29 cellular contexts compared by ENCODE assay signal in the genomic region with DNA sequence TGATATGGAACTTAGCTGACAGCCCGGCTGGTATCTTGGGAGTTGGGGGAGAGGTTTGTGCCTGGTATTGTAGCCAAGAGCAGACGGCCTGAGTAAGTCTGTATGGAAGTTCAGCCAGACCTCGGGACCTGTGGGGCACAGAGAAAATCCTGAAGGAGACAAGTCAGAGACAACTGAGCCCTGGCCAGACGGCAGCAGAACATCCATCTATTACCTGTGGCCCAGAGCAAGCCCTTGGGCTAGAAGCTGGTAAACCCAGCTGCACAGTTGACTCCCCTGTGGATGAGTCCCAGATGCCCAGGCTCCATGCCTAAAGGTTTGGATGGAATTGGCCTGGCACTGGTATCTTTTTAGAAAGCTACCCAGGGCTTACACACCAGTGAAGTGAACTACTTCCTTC.
DNase-seq lines count a peak whose midpoint lies in the region; ATAC-seq and TF ChIP-seq lines count a peak whose summit lies in the region.
"Had no signal": no experiment of that assay in that cellular context is flagged by ENCODE, and none has a peak within 500 bp of the region (broad histone marks: within the 10 kb centered on the region; RNA-seq: fewer than 3 reads in every experiment).

No MANE protein-coding gene starts in this region.

- no peaks in the 10 kb centered on the region for H3K9me3 ChIP-seq in mesenchymal stem cell (ENCODE audit: control insufficient read depth, low read length)
- no peaks in the 10 kb centered on the region for H3K9me3 ChIP-seq in smooth muscle cell (replicated peaks; ENCODE audit: low read depth)
- H3K9me3 ChIP-seq in esophagus squamous epithelium, result no peaks in the 10 kb centered on the region
- H3K9me3 ChIP-seq: ascending aorta, esophagus muscularis mucosa, heart left ventricle, testis had no signal

- peaks cover 22% of the 10 kb centered on the region for H3F3A ChIP-seq in smooth muscle cell (ENCODE audit: low read depth)

- no peak overlapping the region for H3K4me3 ChIP-seq in mesenchymal stem cell (ENCODE audit: insufficient read depth in 1 of 2, low read depth in 1 of 2, low read length in 2 of 2)
- no peak overlapping the region for H3K4me3 ChIP-seq in smooth muscle cell
- no peak overlapping the region for H3K4me3 ChIP-seq in esophagus squamous epithelium
- H3K4me3 ChIP-seq: ascending aorta, esophagus muscularis mucosa, GM12878, heart left ventricle, skin epidermis, testis had no signal

- no peak overlapping the region for H2BK12ac ChIP-seq in mesenchymal stem cell (ENCODE audit: low read length in 2 of 2)

- H2BK5ac ChIP-seq in mesenchymal stem cell (ENCODE audit: low read depth, low read length, poor library complexity, severe bottlenecking), result no peak overlapping the region

- DNase-seq in GM03348 (ENCODE audit: low spot score) (peak; percentile 0), mesenchymal stem cell (no peak), smooth muscle cell (lab: John Stamatoyannopoulos, UW; ENCODE audit: unreplicated experiment) (no peak), NCI-H524 treated with DMSO at 0.1 percent for 48 hours (lab: John Stamatoyannopoulos, UW) (no peak), esophagus squamous epithelium (lab: John Stamatoyannopoulos, UW) (no peak)
- DNase-seq: activated CD4-positive, alpha-beta T cell treated with anti-CD3 and anti-CD28 coated beads for 36 hours; activated CD8-positive, alpha-beta memory T cell treated with anti-CD3 and anti-CD28 coated beads for 24 hours; activated naive CD8-positive, alpha-beta T cell treated with anti-CD3 and anti-CD28 coated beads for 36 hours; activated T-cell treated with anti-CD3 and anti-CD28 coated beads for 4 hours; CD4-positive, alpha-beta T cell; central memory CD4-positive, alpha-beta T cell; foreskin melanocyte; HCEC 1CT; heart left ventricle; kidney; midbrain; naive thymus-derived CD8-positive, alpha-beta T cell; NCI-H1436; NCI-H2081; stimulated activated naive CD4-positive, alpha-beta T cell; T1000; testis had no signal

- no peaks in the 10 kb centered on the region for H3K79me2 ChIP-seq in smooth muscle cell (ENCODE audit: low read depth)

- H3K4me1 ChIP-seq in mesenchymal stem cell (ENCODE audit: control insufficient read depth, insufficient read depth, low read depth, low read length), result peaks cover 34% of the 10 kb centered on the region
- H3K4me1 ChIP-seq in smooth muscle cell (ENCODE audit: low read depth), result peaks cover 56% of the 10 kb centered on the region
- H3K4me1 ChIP-seq in esophagus squamous epithelium, result peaks cover 35 to 94% (median 52%) of the 10 kb centered on the region in 3 donors
- H3K4me1 ChIP-seq: testis had no signal

- no peak overlapping the region for H3K23ac ChIP-seq in mesenchymal stem cell (ENCODE audit: low read length in 2 of 2)

- H3K4me2 ChIP-seq in mesenchymal stem cell (ENCODE audit: low read length, poor library complexity, severe bottlenecking) (no peak overlapping the region), smooth muscle cell (peak overlapping the region; percentile 69)

- no peaks in the 10 kb centered on the region for H3K79me1 ChIP-seq in mesenchymal stem cell (replicated peaks; ENCODE audit: low read length, poor library complexity, severe bottlenecking)

- 89% methylated on average over 4 of the region's 4 CpGs for WGBS in mesenchymal stem cell
- WGBS in smooth muscle cell (ENCODE audit: low lambda C conversion rate), result 32% methylated on average over 4 of the region's 4 CpGs
- 68 to 80% methylated on average over 1 to 4 of the region's 4 CpGs for WGBS in esophagus squamous epithelium, 2 donors

- peak overlapping the region; percentile 58 for H3K27ac ChIP-seq in angular gyrus (ENCODE audit: low read depth, low read length)
- H3K27ac ChIP-seq in mesenchymal stem cell (ENCODE audit: low read length, poor library complexity, severe bottlenecking), result no peak overlapping the region
- no peak overlapping the region for H3K27ac ChIP-seq in smooth muscle cell (ENCODE audit: low read depth)
- H3K27ac ChIP-seq in esophagus squamous epithelium, result no peak overlapping the region
- H3K27ac ChIP-seq: ascending aorta, esophagus muscularis mucosa, heart left ventricle, skin epidermis, testis, VCaP had no signal

- no peak overlapping the region for H2AFZ ChIP-seq in mesenchymal stem cell (ENCODE audit: low read depth, low read length)
- no peak overlapping the region for H2AFZ ChIP-seq in smooth muscle cell (ENCODE audit: low read depth)

- H3K9ac ChIP-seq in mesenchymal stem cell (ENCODE audit: low read length), result no peak overlapping the region
- H3K9ac ChIP-seq in smooth muscle cell (ENCODE audit: low read depth), result no peak overlapping the region

- TF ChIP-seq POLR2A in esophagus squamous epithelium (IDR thresholded peaks at IDR 0.05), result no peak

- ATAC-seq in HG03565 (IDR thresholded peaks at IDR 0.05; ENCODE audit: unreplicated experiment), result no peak
- ATAC-seq: activated CD4-positive, alpha-beta T cell treated with anti-CD3 and anti-CD28 coated beads for 36 hours; GM12878; heart left ventricle; naive thymus-derived CD8-positive, alpha-beta T cell had no signal

- no peak overlapping the region for H4K91ac ChIP-seq in mesenchymal stem cell (ENCODE audit: low read length)

- no peak overlapping the region for H3K14ac ChIP-seq in mesenchymal stem cell (ENCODE audit: low read length in 2 of 2)

- no peak overlapping the region for H4K8ac ChIP-seq in mesenchymal stem cell (ENCODE audit: low read length)

- H3K27me3 ChIP-seq in mesenchymal stem cell (ENCODE audit: control insufficient read depth in 1 of 2, insufficient read depth in 1 of 2, low read length in 2 of 2), result peaks cover 0 to 19% of the 10 kb centered on the region in 2 experiments
- H3K27me3 ChIP-seq in smooth muscle cell (ENCODE audit: low read depth), result no peaks in the 10 kb centered on the region
- H3K27me3 ChIP-seq in esophagus squamous epithelium, result no peaks in the 10 kb centered on the region
- H3K27me3 ChIP-seq: ascending aorta, esophagus muscularis mucosa, heart left ventricle, testis had no signal

- intact Hi-C loops in esophagus squamous epithelium (cut with DNase I), result no loop called here

- H2BK120ac ChIP-seq in mesenchymal stem cell (ENCODE audit: low read depth, low read length), result no peak overlapping the region

- H3K4ac ChIP-seq in mesenchymal stem cell (ENCODE audit: low read depth in 1 of 2, low read length in 2 of 2), result no peak overlapping the region

- H3K18ac ChIP-seq in mesenchymal stem cell (ENCODE audit: low read depth in 1 of 2, low read length in 2 of 2), result no peak overlapping the region

- no peaks in the 10 kb centered on the region for H3K36me3 ChIP-seq in mesenchymal stem cell (ENCODE audit: control insufficient read depth in 1 of 2, insufficient read depth in 2 of 2, low read depth in 1 of 2, low read length in 2 of 2)
- H3K36me3 ChIP-seq in smooth muscle cell (ENCODE audit: low read depth), result no peaks in the 10 kb centered on the region
- no peaks in the 10 kb centered on the region for H3K36me3 ChIP-seq in esophagus squamous epithelium
- H3K36me3 ChIP-seq: ascending aorta, esophagus muscularis mucosa, heart left ventricle had no signal

- H4K20me1 ChIP-seq in smooth muscle cell (ENCODE audit: low read depth), result no peaks in the 10 kb centered on the region

- H2BK15ac ChIP-seq in mesenchymal stem cell (ENCODE audit: low read depth, poor library complexity, severe bottlenecking), result no peak overlapping the region

- TF ChIP-seq CTCF in smooth muscle cell (IDR thresholded peaks at IDR 0.05; ENCODE audit: borderline replicate concordance, insufficient read depth, poor library complexity, severe bottlenecking), result no peak
- no peak for TF ChIP-seq CTCF in esophagus squamous epithelium (IDR thresholded peaks at IDR 0.05)

- H2AK5ac ChIP-seq in mesenchymal stem cell (ENCODE audit: low read length, severe bottlenecking), result peak overlapping the region; percentile 90
